ENCODE assay signal across 8 cellular contexts in genomic region chr16:28182183-28182582, GRCh38. TPM values are rescaled to one million over a fixed set of nuclear protein-coding genes. Genes with fewer than 3 reads are reported as not detected.
DNase-seq lines count a peak whose midpoint lies in the region; FAIRE-seq and TF ChIP-seq lines count a peak whose summit lies in the region.

No MANE protein-coding gene starts in this region.

- TF ChIP-seq POLR2A in GM12891 (IDR thresholded peaks at IDR 0.05; ENCODE audit: low read depth, low read length) (peak; percentile 52; the same call in 1 of the 2 replicates), endothelial cell of umbilical vein (IDR thresholded peaks at IDR 0.05; ENCODE audit: low read depth, low read length) (no peak)

- H3K9me3 ChIP-seq in endothelial cell of umbilical vein (replicated peaks; ENCODE audit: control insufficient read depth, insufficient read depth, low read length), result no peaks in the 10 kb centered on the region
- no peaks in the 10 kb centered on the region for H3K9me3 ChIP-seq in Karpas-422 (ENCODE audit: low read length)

- H2AFZ ChIP-seq in endothelial cell of umbilical vein (ENCODE audit: low read depth, low read length) (no peak overlapping the region), Karpas-422 (ENCODE audit: low read length) (no peak overlapping the region)

- H4K20me1 ChIP-seq in endothelial cell of umbilical vein (replicated peaks; ENCODE audit: control insufficient read depth, extremely low read depth, insufficient read depth, low read length), result peaks cover 5% of the 10 kb centered on the region
- H4K20me1 ChIP-seq in Karpas-422 (ENCODE audit: insufficient read depth, low read depth, low read length), result peaks cover 39% of the 10 kb centered on the region

- BruUV-seq in endothelial cell of umbilical vein (replicated peaks; lab: Mats Ljungman, UMichigan), result no TSS peak

- no peak for TF ChIP-seq CTCF in endothelial cell of umbilical vein (IDR thresholded peaks at IDR 0.05; ENCODE audit: extremely low read depth in 1 of 2, insufficient read depth in 1 of 2, low read depth in 1 of 2, low read length in 2 of 2)

- CTCF ChIA-PET in endothelial cell of umbilical vein (lab: Charles Lee), result interaction anchor here (1.0 to 1.8 kb wide), 4 partner anchors 12 to 36 kb away, joined by 3 to 6 read pairs (median 6); no protein-coding TSS in a partner anchor

- dilution Hi-C loops in endothelial cell of umbilical vein (cut with MboI; ENCODE audit: extremely low pct_ligation_motif_present, low sequenced_read_pairs), result no loop called here

- POLR2A ChIA-PET in endothelial cell of umbilical vein (lab: Charles Lee), result no interaction called here

- H3K36me3 ChIP-seq in endothelial cell of umbilical vein (ENCODE audit: control insufficient read depth in 2 of 2, extremely low read depth in 1 of 2, insufficient read depth in 2 of 2, low read length in 2 of 2) (peaks cover 2 to 4% of the 10 kb centered on the region in 2 experiments), Karpas-422 (ENCODE audit: insufficient read depth, low read length) (peaks cover 50% of the 10 kb centered on the region)

- H3K9me1 ChIP-seq in endothelial cell of umbilical vein (replicated peaks; ENCODE audit: control insufficient read depth, extremely low read depth, insufficient read depth, low read length), result no peaks in the 10 kb centered on the region

- H3K4me2 ChIP-seq in endothelial cell of umbilical vein (ENCODE audit: insufficient read depth, low read length) (no peak overlapping the region), Karpas-422 (ENCODE audit: low read depth, low read length, poor library complexity, severe bottlenecking) (no peak overlapping the region)

- H3K27ac ChIP-seq in endothelial cell of umbilical vein (ENCODE audit: insufficient read depth, low read depth, low read length) (no peak overlapping the region), Karpas-422 (ENCODE audit: low read length) (no peak overlapping the region)

- H3K79me2 ChIP-seq in endothelial cell of umbilical vein (ENCODE audit: control insufficient read depth, insufficient read depth, low read length) (peaks cover 99% of the 10 kb centered on the region), Karpas-422 (ENCODE audit: low read length) (peaks cover 99% of the 10 kb centered on the region)

- FAIRE-seq in GM12891 (lab: Jason Lieb, UNC) (peak; percentile 74), endothelial cell of umbilical vein (lab: Jason Lieb, UNC) (peak; percentile 21)

- H3K4me1 ChIP-seq in endothelial cell of umbilical vein (ENCODE audit: control insufficient read depth, extremely low read depth, insufficient read depth, low read length) (peaks cover 22% of the 10 kb centered on the region), Karpas-422 (ENCODE audit: low read length) (peaks cover 29% of the 10 kb centered on the region)

- H3K27me3 ChIP-seq in endothelial cell of umbilical vein (ENCODE audit: control insufficient read depth in 2 of 2, insufficient read depth in 2 of 2, low read length in 2 of 2) (no peaks in the 10 kb centered on the region), Karpas-422 (ENCODE audit: low read length) (no peaks in the 10 kb centered on the region)

- no peaks in the 10 kb centered on the region for H3K9me2 ChIP-seq in Karpas-422 (replicated peaks; ENCODE audit: insufficient read depth, low read length)

- H3K4me3 ChIP-seq in endothelial cell of umbilical vein (replicated peaks in 1 of 3; ENCODE audit: insufficient read depth in 1 of 3, low read depth in 1 of 3, low read length in 3 of 3) (no peak overlapping the region), Karpas-422 (ENCODE audit: low read length) (no peak overlapping the region)

- intact Hi-C loops in endothelial cell of umbilical vein (cut with micrococcal nuclease), result no loop called here

- DNase-seq in GM12891 (ENCODE audit: insufficient read length, low spot score), result no peak
- DNase-seq in activated CD4-positive, alpha-beta T cell treated with anti-CD3 and anti-CD28 coated beads, Interleukin-2, amount 50 U/mL, for 1 hour, result peak; percentile 26
- DNase-seq in endothelial cell of umbilical vein (ENCODE audit: low read depth, low spot score), result no peak
- peak; percentile 51 for DNase-seq in stimulated activated CD4-positive, alpha-beta T cell treated with anti-CD3 and anti-CD28 coated beads, Interleukin-2, amount 100 ng/mL, for 4 hours (ENCODE audit: low read depth)
- no peak for DNase-seq in Ammon's horn (ENCODE audit: low spot score)
- no peak for DNase-seq in cerebellum (ENCODE audit: low spot score)
- no peak for DNase-seq in Karpas-422
- no peak for DNase-seq in NCI-H1436 treated with DMSO at 0.1 percent for 48 hours (lab: John Stamatoyannopoulos, UW)

- no peak overlapping the region for H3K9ac ChIP-seq in endothelial cell of umbilical vein (replicated peaks; ENCODE audit: extremely low read depth, insufficient read depth, low read length)
- no peak overlapping the region for H3K9ac ChIP-seq in Karpas-422 (ENCODE audit: low read length)

TF ChIP-seq in GM12891, 5 proteins besides CTCF, POLR2A, EP300 and RAD21:
- no peak for TF ChIP-seq PAX5 (IDR thresholded peaks at IDR 0.05; ENCODE audit: insufficient read depth, low read length, severe bottlenecking)
- 0 out of 2 replicates have a peak, but pooled peaks have one; percentile 32 for TF ChIP-seq POU2F2 (IDR thresholded peaks at IDR 0.05; ENCODE audit: low read depth, low read length)
- TF ChIP-seq TAF1 (IDR thresholded peaks at IDR 0.05; ENCODE audit: low read depth, low read length), result no peak
- 0 out of 2 replicates have a peak, but pooled peaks have one; percentile 58 for TF ChIP-seq POLR2AphosphoS5 (IDR thresholded peaks at IDR 0.05; ENCODE audit: low read depth, low read length)
- no peak for TF ChIP-seq SPI1 (IDR thresholded peaks at IDR 0.05; ENCODE audit: low read depth, low read length)

TF ChIP-seq in endothelial cell of umbilical vein, 7 proteins besides CTCF, POLR2A, EP300 and RAD21:
- TF ChIP-seq EZH2 (IDR thresholded peaks at IDR 0.05; ENCODE audit: borderline replicate concordance, low read depth, low read length, severe bottlenecking), result no peak
- no peak for TF ChIP-seq POLR2AphosphoS5 (IDR thresholded peaks at IDR 0.05; ENCODE audit: insufficient read depth, low read depth, low read length)
- no peak for TF ChIP-seq MYC (IDR thresholded peaks at IDR 0.05; ENCODE audit: low read depth, low read length)
- no peak for TF ChIP-seq GATA2 (IDR thresholded peaks at IDR 0.05; ENCODE audit: insufficient read depth, insufficient read length, low read depth, low read length)
- no peak for TF ChIP-seq FOS (IDR thresholded peaks at IDR 0.05; ENCODE audit: borderline replicate concordance, insufficient read depth, low read length)
- no peak for TF ChIP-seq MAX (IDR thresholded peaks at IDR 0.05; ENCODE audit: insufficient read depth, insufficient read length)
- TF ChIP-seq JUN (IDR thresholded peaks at IDR 0.05; ENCODE audit: borderline replicate concordance, insufficient read depth, insufficient read length, low read depth), result no peak

RNA-seq across cellular contexts. Expression of gene XPO6, which starts 29.6 kb away (rescaled TPM):
- polyA plus RNA-seq in GM12891 (2012; ENCODE audit: low read depth, missing spikeins), result 96.3 TPM
- total RNA-seq in endothelial cell of umbilical vein (154 and 170 TPM in 2 replicates), cerebellum (87.2 TPM)
- polyA plus RNA-seq in endothelial cell of umbilical vein, result 272 and 328 TPM in 2 replicates
- polyA plus RNA-seq in endothelial cell of umbilical vein (2011; cell fraction: cytosol; rRNA removed), result 182 and 201 TPM in 2 replicates
- polyA plus RNA-seq in endothelial cell of umbilical vein (2011; cell fraction: nucleus; rRNA removed), result 345 and 383 TPM in 2 replicates
- 117 and 121 TPM in 2 replicates for polyA plus RNA-seq in endothelial cell of umbilical vein (2012)
- polyA minus RNA-seq in endothelial cell of umbilical vein, result 313 and 346 TPM in 2 replicates
- 215 TPM for polyA minus RNA-seq in endothelial cell of umbilical vein (2011; cell fraction: cytosol; rRNA and poly(A)+ RNA removed)
- 300 and 415 TPM in 2 replicates for polyA minus RNA-seq in endothelial cell of umbilical vein (2011; cell fraction: nucleus; rRNA and poly(A)+ RNA removed)
- 136 and 158 TPM in 2 replicates for total RNA-seq in Karpas-422 (2014; rRNA removed; shearing (Covaris generic); ENCODE audit: low replicate concordance)

Comparison
In these comparisons a context has a peak if more than half of its experiments do, and no peak if none do; other contexts are left out.
1. DNase-seq: peak in activated CD4-positive, alpha-beta T cell treated with anti-CD3 and anti-CD28 coated beads, Interleukin-2, amount 50 U/mL, for 1 hour (single experiment) and stimulated activated CD4-positive, alpha-beta T cell treated with anti-CD3 and anti-CD28 coated beads, Interleukin-2, amount 100 ng/mL, for 4 hours (single experiment); none in GM12891 (single experiment), endothelial cell of umbilical vein (single experiment), Ammon's horn (single experiment), cerebellum (single experiment), Karpas-422 (single experiment) and NCI-H1436 treated with DMSO at 0.1 percent for 48 hours (single experiment).